In the genomic region with DNA sequence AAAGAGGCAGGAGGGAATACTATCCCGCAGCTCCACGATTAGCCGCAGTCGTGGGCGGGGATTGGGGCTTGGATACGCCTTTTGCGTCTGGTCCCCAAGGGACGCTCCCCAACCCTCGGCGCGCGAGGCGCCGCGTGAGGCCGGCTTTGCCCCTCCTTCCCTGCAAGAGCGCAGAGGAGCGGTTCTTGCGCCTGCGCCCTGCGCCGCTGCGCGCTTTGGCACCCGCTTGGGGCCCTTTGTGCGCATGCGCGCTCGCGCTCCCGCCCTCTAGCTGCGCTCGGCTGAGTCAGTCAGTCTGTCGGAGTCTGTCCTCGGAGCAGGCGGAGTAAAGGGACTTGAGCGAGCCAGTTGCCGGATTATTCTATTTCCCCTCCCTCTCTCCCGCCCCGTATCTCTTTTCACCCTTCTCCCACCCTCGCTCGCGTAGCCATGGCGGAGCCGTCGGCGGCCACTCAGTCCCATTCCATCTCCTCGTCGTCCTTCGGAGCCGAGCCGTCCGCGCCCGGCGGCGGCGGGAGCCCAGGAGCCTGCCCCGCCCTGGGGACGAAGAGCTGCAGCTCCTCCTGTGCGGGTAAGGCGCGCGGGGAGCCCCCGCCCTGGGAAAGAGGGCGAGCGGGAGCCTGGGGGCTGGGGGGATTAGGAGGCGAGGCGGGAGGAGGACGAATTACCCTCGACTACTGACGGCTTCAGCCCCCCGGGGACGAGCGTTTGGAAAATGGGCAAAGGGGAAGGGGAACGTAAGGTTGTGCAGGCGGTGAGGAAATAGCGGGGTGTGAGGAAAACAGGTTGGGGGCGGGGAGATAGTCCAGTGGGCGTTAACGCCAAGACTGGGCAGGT, we compare ENCODE assay signal across 8 cellular contexts. TPM values are rescaled to one million over a fixed set of nuclear protein-coding genes. Genes with fewer than 3 reads are reported as not detected.
DNase-seq lines count a peak whose midpoint lies in the region; ATAC-seq lines count a peak whose summit lies in the region.

A gene with protein sequence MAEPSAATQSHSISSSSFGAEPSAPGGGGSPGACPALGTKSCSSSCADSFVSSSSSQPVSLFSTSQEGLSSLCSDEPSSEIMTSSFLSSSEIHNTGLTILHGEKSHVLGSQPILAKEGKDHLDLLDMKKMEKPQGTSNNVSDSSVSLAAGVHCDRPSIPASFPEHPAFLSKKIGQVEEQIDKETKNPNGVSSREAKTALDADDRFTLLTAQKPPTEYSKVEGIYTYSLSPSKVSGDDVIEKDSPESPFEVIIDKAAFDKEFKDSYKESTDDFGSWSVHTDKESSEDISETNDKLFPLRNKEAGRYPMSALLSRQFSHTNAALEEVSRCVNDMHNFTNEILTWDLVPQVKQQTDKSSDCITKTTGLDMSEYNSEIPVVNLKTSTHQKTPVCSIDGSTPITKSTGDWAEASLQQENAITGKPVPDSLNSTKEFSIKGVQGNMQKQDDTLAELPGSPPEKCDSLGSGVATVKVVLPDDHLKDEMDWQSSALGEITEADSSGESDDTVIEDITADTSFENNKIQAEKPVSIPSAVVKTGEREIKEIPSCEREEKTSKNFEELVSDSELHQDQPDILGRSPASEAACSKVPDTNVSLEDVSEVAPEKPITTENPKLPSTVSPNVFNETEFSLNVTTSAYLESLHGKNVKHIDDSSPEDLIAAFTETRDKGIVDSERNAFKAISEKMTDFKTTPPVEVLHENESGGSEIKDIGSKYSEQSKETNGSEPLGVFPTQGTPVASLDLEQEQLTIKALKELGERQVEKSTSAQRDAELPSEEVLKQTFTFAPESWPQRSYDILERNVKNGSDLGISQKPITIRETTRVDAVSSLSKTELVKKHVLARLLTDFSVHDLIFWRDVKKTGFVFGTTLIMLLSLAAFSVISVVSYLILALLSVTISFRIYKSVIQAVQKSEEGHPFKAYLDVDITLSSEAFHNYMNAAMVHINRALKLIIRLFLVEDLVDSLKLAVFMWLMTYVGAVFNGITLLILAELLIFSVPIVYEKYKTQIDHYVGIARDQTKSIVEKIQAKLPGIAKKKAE (plus strand): TSS at position 293 of the 837 bp plus-strand sequence. CDS start 137 bp downstream, at position 430.

- peaks cover 4% of the 10 kb centered on the region for H3K27me3 Mint-ChIP-seq in activated CD8-positive, alpha-beta memory T cell treated with anti-CD3 and anti-CD28 coated beads, Interleukin-2, amount 10 ng/mL, durations not matched to agents 7 days and 5 days

- H3K4me3 ChIP-seq in NT2/D1 (ENCODE audit: insufficient read length, low read depth), result peak within 1 kb of the TSS; percentile 68
- peak within 1 kb of the TSS; percentile 84 for H3K4me3 ChIP-seq in endocrine pancreas (ENCODE audit: control insufficient read depth, insufficient read depth, low read length)
- peak within 1 kb of the TSS; percentile 91 for H3K4me3 ChIP-seq in mesendoderm (ENCODE audit: low read length)

- no peaks in the 10 kb centered on the region for H3K36me3 Mint-ChIP-seq in activated CD8-positive, alpha-beta memory T cell treated with anti-CD3 and anti-CD28 coated beads, Interleukin-2, amount 10 ng/mL, durations not matched to agents 7 days and 5 days

- H3K4me3 Mint-ChIP-seq in activated CD8-positive, alpha-beta memory T cell treated with anti-CD3 and anti-CD28 coated beads, Interleukin-2, amount 10 ng/mL, durations not matched to agents 7 days and 5 days, result peak within 1 kb of the TSS; percentile 93

- no peak within 1 kb of the TSS for H4K5ac ChIP-seq in mesendoderm (ENCODE audit: low read length)

- peaks cover 33% of the 10 kb centered on the region for H3K79me2 ChIP-seq in mesendoderm (ENCODE audit: control insufficient read depth, insufficient read depth, low read length)

- no peaks in the 10 kb centered on the region for H3K9me3 ChIP-seq in NT2/D1 (ENCODE audit: insufficient read depth, low read length)
- no peaks in the 10 kb centered on the region for H3K9me3 ChIP-seq in endocrine pancreas (ENCODE audit: control insufficient read depth, low read length)

- H3K27ac Mint-ChIP-seq in activated CD8-positive, alpha-beta memory T cell treated with anti-CD3 and anti-CD28 coated beads, Interleukin-2, amount 10 ng/mL, durations not matched to agents 7 days and 5 days, result peak within 1 kb of the TSS; percentile 75

- peak within 1 kb of the TSS; percentile 89 for H3K23ac ChIP-seq in mesendoderm (ENCODE audit: low read length)

- peak within 1 kb of the TSS; percentile 90 for H3K9ac ChIP-seq in NT2/D1 (ENCODE audit: insufficient read length, low read depth)
- peak within 1 kb of the TSS; percentile 45 for H3K9ac ChIP-seq in endocrine pancreas (ENCODE audit: control insufficient read depth, insufficient read depth, low read length)
- H3K9ac ChIP-seq in mesendoderm (ENCODE audit: low read length), result peak within 1 kb of the TSS; percentile 90

- H3K4me1 ChIP-seq in NT2/D1 (ENCODE audit: insufficient read depth, insufficient read length), result no peaks in the 10 kb centered on the region
- no peaks in the 10 kb centered on the region for H3K4me1 ChIP-seq in endocrine pancreas (ENCODE audit: control insufficient read depth, insufficient read depth, low read length)
- H3K4me1 ChIP-seq in mesendoderm (ENCODE audit: control insufficient read depth, low read depth, low read length), result no peaks in the 10 kb centered on the region

- H2BK120ac ChIP-seq in mesendoderm (ENCODE audit: low read depth, low read length), result no peak within 1 kb of the TSS

- peak within 1 kb of the TSS; percentile 51 for H3K18ac ChIP-seq in mesendoderm (ENCODE audit: low read length)

- H3K36me3 ChIP-seq in NT2/D1 (ENCODE audit: insufficient read depth, insufficient read length, low read length) (no peaks in the 10 kb centered on the region), endocrine pancreas (ENCODE audit: control insufficient read depth, insufficient read depth, low read length) (no peaks in the 10 kb centered on the region), mesendoderm (ENCODE audit: control insufficient read depth, insufficient read depth, low read length) (no peaks in the 10 kb centered on the region)

- no peak within 1 kb of the TSS for H3K4ac ChIP-seq in mesendoderm (ENCODE audit: low read depth, low read length)

- H3K9me3 Mint-ChIP-seq in activated CD8-positive, alpha-beta memory T cell treated with anti-CD3 and anti-CD28 coated beads, Interleukin-2, amount 10 ng/mL, durations not matched to agents 7 days and 5 days (ENCODE audit: low read depth), result no peaks in the 10 kb centered on the region

- ATAC-seq in GM21381 (IDR thresholded peaks at IDR 0.05; ENCODE audit: unreplicated experiment), result peak; percentile 89
- ATAC-seq in activated CD8-positive, alpha-beta memory T cell treated with anti-CD3 and anti-CD28 coated beads, Interleukin-2, amount 10 ng/mL, durations not matched to agents 7 days and 5 days, result peak; percentile 95

- WGBS in mesendoderm (ENCODE audit: extremely low coverage, insufficient coverage, low lambda C conversion rate), result no CpG with 5 or more reads among the region's 81 CpGs

- H2BK5ac ChIP-seq in mesendoderm (ENCODE audit: low read length), result peak within 1 kb of the TSS; percentile 73

- CTCF ChIA-PET in activated CD8-positive, alpha-beta memory T cell treated with anti-CD3 and anti-CD28 coated beads, Interleukin-2, amount 10 ng/mL, durations not matched to agents 7 days and 5 days (lab: Charles Lee), result interaction anchor here (0.9 to 5.0 kb wide), 12 partner anchors 8 to 304 kb away, joined by 3 to 34 read pairs (median 4); partner anchors contain the start of gene ATL3

- peak within 1 kb of the TSS; percentile 98 for H3K4me2 ChIP-seq in mesendoderm (ENCODE audit: low read length)

- H4K8ac ChIP-seq in mesendoderm (ENCODE audit: low read depth, low read length), result no peak within 1 kb of the TSS

- peak within 1 kb of the TSS; percentile 96 for H3K56ac ChIP-seq in mesendoderm (ENCODE audit: low read length)

- H3K27ac ChIP-seq in mesendoderm (ENCODE audit: low read depth, low read length), result peak within 1 kb of the TSS; percentile 99

- no peak within 1 kb of the TSS for H2AK5ac ChIP-seq in mesendoderm (ENCODE audit: low read length)

- no peaks in the 10 kb centered on the region for H3K79me1 ChIP-seq in mesendoderm (ENCODE audit: low read length)

- DNase-seq in COR-L47 (lab: John Stamatoyannopoulos, UW) (peak; percentile 97), HUDEP-2 (lab: John Stamatoyannopoulos, UW; ENCODE audit: unreplicated experiment in 76 of 76) (peak; percentile 29 to 98 (median 94)), NT2/D1 (ENCODE audit: low read depth, low spot score) (peak; percentile 98), mesendoderm (peak; percentile 98)
- DNase-seq in activated CD8-positive, alpha-beta memory T cell treated with anti-CD3 and anti-CD28 coated beads, Interleukin-2, amount 10 ng/mL, durations not matched to agents 7 days and 5 days, result peak; percentile 99
- peak; percentile 92 for DNase-seq in stimulated activated CD8-positive, alpha-beta memory T cell treated with anti-CD3 and anti-CD28 coated beads, Interleukin-15, amount 100 ng/mL, for 1 hour (ENCODE audit: low read depth)

- H3K27me3 ChIP-seq in NT2/D1 (ENCODE audit: insufficient read depth, insufficient read length) (no peaks in the 10 kb centered on the region), endocrine pancreas (ENCODE audit: control insufficient read depth, insufficient read depth, low read length) (no peaks in the 10 kb centered on the region), mesendoderm (ENCODE audit: insufficient read depth, low read length, poor library complexity) (no peaks in the 10 kb centered on the region)

- H3K4me1 Mint-ChIP-seq in activated CD8-positive, alpha-beta memory T cell treated with anti-CD3 and anti-CD28 coated beads, Interleukin-2, amount 10 ng/mL, durations not matched to agents 7 days and 5 days, result peaks cover 26% of the 10 kb centered on the region

- H2BK15ac ChIP-seq in mesendoderm (replicated peaks; ENCODE audit: low read depth), result no peak within 1 kb of the TSS

RNA-seq across cellular contexts. Expression of the gene that starts here (rescaled TPM):
- total RNA-seq in activated CD8-positive, alpha-beta memory T cell treated with anti-CD3 and anti-CD28 coated beads, Interleukin-2, amount 10 ng/mL, durations not matched to agents 7 days and 5 days, result 10 to 100 TPM; 55.8 to 64.1 TPM
- polyA plus RNA-seq in mesendoderm (2013, experiment 1 of 2), result 117 TPM
- 119 TPM for polyA plus RNA-seq in mesendoderm (2013, experiment 2 of 2)

Comparison
In these comparisons a context has a peak if more than half of its experiments do, and no peak if none do; other contexts are left out.
1. Peak in every context shown above with its lines: DNase-seq, ATAC-seq, H3K4me3 ChIP-seq and H3K27ac ChIP-seq.